In genomic region chr19:23254141-23254910, GRCh38 we compare ENCODE assay signal across 21 cellular contexts. TPM values are rescaled to one million over a fixed set of nuclear protein-coding genes. Genes with fewer than 3 reads are reported as not detected.
DNase-seq lines count a peak whose midpoint lies in the region; ATAC-seq and TF ChIP-seq lines count a peak whose summit lies in the region.
"Had no signal": no experiment of that assay in that cellular context is flagged by ENCODE, and none has a peak within 500 bp of the region (broad histone marks: within the 10 kb centered on the region; RNA-seq: fewer than 3 reads in every experiment).

No MANE protein-coding gene starts in this region.

- H3K9me3 Mint-ChIP-seq in CD8-positive, alpha-beta T cell, result no peaks in the 10 kb centered on the region
- H3K9me3 Mint-ChIP-seq in T-cell (no peaks in the 10 kb centered on the region), mesothelial cell of epicardium (no peaks in the 10 kb centered on the region)
- H3K9me3 Mint-ChIP-seq: H9; stimulated activated naive CD8-positive, alpha-beta T cell treated with anti-CD3 and anti-CD28 coated beads, Interleukin-15, Interleukin-2, amounts not matched to agents 100 ng/mL and 50 ng/mL, for 24 hours had no signal

- POLR2A ChIA-PET in CD8-positive, alpha-beta T cell (lab: Charles Lee), result interaction anchor here (1.3 to 1.4 kb wide), 2 partner anchors 13 to 20 kb away, joined by 4 to 11 read pairs; no protein-coding TSS in a partner anchor
- POLR2A ChIA-PET in T-cell (lab: Charles Lee), result no interaction called here

- H3K27ac Mint-ChIP-seq in CD8-positive, alpha-beta T cell, result peak overlapping the region; percentile 24
- H3K27ac Mint-ChIP-seq in T-cell, result peak overlapping the region; percentile 4 to 12
- peak overlapping the region; percentile 33 for H3K27ac Mint-ChIP-seq in mesothelial cell of epicardium
- H3K27ac Mint-ChIP-seq: stimulated activated naive CD8-positive, alpha-beta T cell treated with anti-CD3 and anti-CD28 coated beads, Interleukin-15, Interleukin-2, amounts not matched to agents 100 ng/mL and 50 ng/mL, for 24 hours had no signal

- H3K4me1 ChIP-seq in CD8-positive, alpha-beta T cell (ENCODE audit: insufficient read depth, low read length), result no peaks in the 10 kb centered on the region

- no peak for TF ChIP-seq CTCF in CD8-positive, alpha-beta T cell (IDR thresholded peaks at IDR 0.05)
- TF ChIP-seq CTCF in mesothelial cell of epicardium (IDR thresholded peaks at IDR 0.05; ENCODE audit: unreplicated experiment), result no peak

- CTCF ChIA-PET in CD8-positive, alpha-beta T cell (lab: Charles Lee), result no interaction called here
- CTCF ChIA-PET in T-cell (lab: Charles Lee), result no interaction called here

- peaks cover 5% of the 10 kb centered on the region for H3K4me1 Mint-ChIP-seq in CD8-positive, alpha-beta T cell (ENCODE audit: low read depth)
- H3K4me1 Mint-ChIP-seq in T-cell (peaks cover 5 to 8% (median 8%) of the 10 kb centered on the region in 3 donors), mesothelial cell of epicardium (peaks cover 4% of the 10 kb centered on the region)

- no peaks in the 10 kb centered on the region for H3K9me3 ChIP-seq in CD8-positive, alpha-beta T cell (ENCODE audit: low read length)
- H3K9me3 ChIP-seq: heart right ventricle, neutrophil, tibial artery had no signal

- H3K4me3 Mint-ChIP-seq in CD8-positive, alpha-beta T cell, result no peak overlapping the region
- H3K4me3 Mint-ChIP-seq in T-cell (no peak overlapping the region), mesothelial cell of epicardium (no peak overlapping the region)
- H3K4me3 Mint-ChIP-seq: H9; stimulated activated naive CD8-positive, alpha-beta T cell treated with anti-CD3 and anti-CD28 coated beads, Interleukin-15, Interleukin-2, amounts not matched to agents 100 ng/mL and 50 ng/mL, for 24 hours had no signal

- no peak for ATAC-seq in CD8-positive, alpha-beta T cell
- ATAC-seq in T-cell (replicated peaks in 1 of 4) (no peak), GM21825 (IDR thresholded peaks at IDR 0.05; ENCODE audit: unreplicated experiment) (no peak), HG02970 (IDR thresholded peaks at IDR 0.05; ENCODE audit: low FRiP score, unreplicated experiment) (no peak)
- ATAC-seq: heart right ventricle, left ventricle myocardium superior, SK-N-SH treated with all-trans-retinoic acid at 6 μM for 48 hours had no signal

- peaks cover 6% of the 10 kb centered on the region for H3K36me3 ChIP-seq in CD8-positive, alpha-beta T cell (ENCODE audit: insufficient read depth, low read length)

- no peak for DNase-seq in CD8-positive, alpha-beta T cell
- DNase-seq in ELF-1 (ENCODE audit: low read depth, low spot score) (peak; percentile 46), T-cell (no peak), mesothelial cell of epicardium (ENCODE audit: low spot score in 2 of 2, unreplicated experiment in 2 of 2) (no peak), NCI-H2107 (lab: John Stamatoyannopoulos, UW) (no peak)
- DNase-seq: activated CD4-positive, alpha-beta T cell treated with anti-CD3 and anti-CD28 coated beads for 48 hours; EL; H9; heart right ventricle; left ventricle myocardium superior; NCI-H1694; NCI-H345; stimulated activated CD4-positive, alpha-beta T cell treated with anti-CD3 and anti-CD28 coated beads, Interleukin-4, amount 100 ng/mL, for 1 hour; tibial artery had no signal

- H3K27me3 Mint-ChIP-seq in CD8-positive, alpha-beta T cell (ENCODE audit: low read depth), result no peaks in the 10 kb centered on the region
- H3K27me3 Mint-ChIP-seq in T-cell (no peaks in the 10 kb centered on the region), mesothelial cell of epicardium (ENCODE audit: low read depth) (no peaks in the 10 kb centered on the region)
- H3K27me3 Mint-ChIP-seq: stimulated activated naive CD8-positive, alpha-beta T cell treated with anti-CD3 and anti-CD28 coated beads, Interleukin-15, Interleukin-2, amounts not matched to agents 100 ng/mL and 50 ng/mL, for 24 hours had no signal

- H3K27ac ChIP-seq in CD8-positive, alpha-beta T cell (ENCODE audit: low read depth, low read length), result no peak overlapping the region
- H3K27ac ChIP-seq: heart right ventricle, neutrophil, RWPE1, tibial artery had no signal

- peaks cover 21% of the 10 kb centered on the region for H3K36me3 Mint-ChIP-seq in CD8-positive, alpha-beta T cell
- H3K36me3 Mint-ChIP-seq in T-cell (peaks cover 7% of the 10 kb centered on the region), mesothelial cell of epicardium (peaks cover 9% of the 10 kb centered on the region)

- no peak overlapping the region for H3K4me3 ChIP-seq in CD8-positive, alpha-beta T cell (ENCODE audit: low read depth, low read length)
- H3K4me3 ChIP-seq: heart right ventricle, smooth muscle cell, tibial artery had no signal

- H3K27me3 ChIP-seq in CD8-positive, alpha-beta T cell (ENCODE audit: insufficient read depth, low read length), result no peaks in the 10 kb centered on the region
- H3K27me3 ChIP-seq: heart right ventricle, neutrophil, tibial artery had no signal

- intact Hi-C loops in CD8-positive, alpha-beta T cell (cut with DNase I, micrococcal nuclease), result loop anchor here (5.0 to 10.0 kb wide), 2 partner anchors 778 to 1400 kb away; no protein-coding TSS in a partner anchor

RNA-seq across cellular contexts. Expression of gene ZNF724, which starts 4.1 kb away (rescaled TPM):
- total RNA-seq in CD8-positive, alpha-beta T cell, result 1 to 10 TPM; 3.6 to 4.2 TPM
- total RNA-seq in T-cell (1 to 10 TPM; 3.3 to 6.5 (median 6.0) TPM), mesothelial cell of epicardium (10.7 to 12.3 TPM (median 11.7 TPM) in 3 replicates)
